ENCODE assay signal across 11 cellular contexts in the genomic region with DNA sequence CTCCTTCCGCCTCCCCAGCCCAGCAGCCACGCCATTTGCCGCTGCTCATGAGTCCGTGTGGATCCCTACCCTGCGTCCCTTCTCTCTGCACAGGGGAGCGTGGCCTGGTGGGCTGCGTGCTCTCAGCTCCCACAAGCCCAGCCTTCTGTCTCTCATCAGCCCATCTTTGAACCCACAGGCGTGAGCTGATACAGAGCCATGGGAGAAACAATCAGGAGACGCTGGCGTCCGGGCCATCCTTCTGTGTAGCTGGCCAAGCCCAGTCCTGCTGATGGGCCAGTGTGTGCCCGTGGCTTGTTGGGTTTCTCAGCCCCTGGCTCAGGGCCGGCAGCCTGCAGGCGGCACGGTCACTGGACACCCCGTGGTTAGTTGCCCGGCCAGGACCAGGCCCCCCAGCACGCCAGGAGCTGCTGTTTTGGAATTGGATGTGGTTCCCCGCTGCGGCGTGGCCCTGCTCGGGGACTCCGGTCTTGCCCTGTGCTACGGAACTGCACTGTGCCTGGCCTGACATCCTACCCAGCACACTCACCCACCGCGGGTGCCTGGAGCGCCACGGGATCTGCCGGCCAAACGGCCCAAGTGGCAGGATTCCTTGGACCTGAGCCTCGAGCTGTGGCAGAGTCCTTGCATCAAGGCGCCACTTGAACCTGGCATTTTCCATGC.
A peak's percentile ranks its signal among the peaks of the same experiment; 100 is the strongest.
DNase-seq lines count a peak whose midpoint lies in the region; ATAC-seq lines count a peak whose summit lies in the region.
"Had no signal": no experiment of that assay in that cellular context is flagged by ENCODE, and none has a peak within 500 bp of the region (broad histone marks: within the 10 kb centered on the region; RNA-seq: fewer than 3 reads in every experiment).

No MANE protein-coding gene starts in this region.

- WGBS in neuronal stem cell (ENCODE audit: extremely low coverage in 2 of 2, insufficient read length in 2 of 2, insufficient replicate concordance in 1 of 2), 2 donors, result no CpG with 5 or more reads among the region's 32 CpGs

- H2BK15ac ChIP-seq in neuronal stem cell (ENCODE audit: low read length), result peak overlapping the region; percentile 6

- intact Hi-C loops in Right ventricle myocardium superior (cut with DNase I), result no loop called here

- H3K27me3 ChIP-seq in neuronal stem cell (ENCODE audit: control insufficient read depth in 3 of 3, insufficient read depth in 3 of 3, low read depth in 1 of 3, low read length in 3 of 3), result peaks cover 0 to 13% (median 4%) of the 10 kb centered on the region in 3 experiments

- no peak overlapping the region for H4K8ac ChIP-seq in neuronal stem cell (ENCODE audit: low read depth, low read length)

- DNase-seq in D341Med (ENCODE audit: low spot score), result peak; percentile 37
- peak; percentile 19 for DNase-seq in OCI-M1 (lab: John Stamatoyannopoulos, UW)
- DNase-seq in Right ventricle myocardium superior, result peak; percentile 75
- no peak for DNase-seq in neuronal stem cell (ENCODE audit: low spot score)
- no peak for DNase-seq in activated CD4-positive, alpha-beta T cell treated with anti-CD3 and anti-CD28 coated beads for 48 hours
- DNase-seq in NCI-H524 (lab: John Stamatoyannopoulos, UW), result no peak
- no peak for DNase-seq in foreskin melanocyte
- DNase-seq: activated T-cell treated with anti-CD3 and anti-CD28 coated beads, Interleukin-2, amount 50 U/mL, for 24 hours; NCI-H2029 treated with DMSO at 0.1 percent for 48 hours; T-helper 1 cell had no signal

- H2AK5ac ChIP-seq in neuronal stem cell (ENCODE audit: low read depth, low read length), result peak overlapping the region; percentile 83

- H3K4me1 ChIP-seq in neuronal stem cell (ENCODE audit: control insufficient read depth in 2 of 2, insufficient read depth in 1 of 2, low read depth in 1 of 2, low read length in 2 of 2), result peaks cover 0 to 2% of the 10 kb centered on the region in 2 donors

- no peak overlapping the region for H2AFZ ChIP-seq in neuronal stem cell (ENCODE audit: low read length)

- H3K36me3 ChIP-seq in neuronal stem cell (replicated peaks in 1 of 2; ENCODE audit: control insufficient read depth in 2 of 2, insufficient read depth in 2 of 2, low read length in 2 of 2), result no peaks in the 10 kb centered on the region

- H3K9me3 ChIP-seq in neuronal stem cell (replicated peaks in 1 of 2; ENCODE audit: control insufficient read depth in 2 of 2, insufficient read depth in 1 of 2, low read depth in 1 of 2, low read length in 2 of 2), result peaks cover 3 to 7% of the 10 kb centered on the region in 2 donors

- H3K79me1 ChIP-seq in neuronal stem cell (ENCODE audit: low read depth, low read length), result peaks cover 3% of the 10 kb centered on the region

- no peak overlapping the region for H3K23ac ChIP-seq in neuronal stem cell (ENCODE audit: low read depth, low read length, poor library complexity)

- ATAC-seq in Right ventricle myocardium superior (ENCODE audit: poor library complexity) (peak; percentile 96), GM19324 (IDR thresholded peaks at IDR 0.05; ENCODE audit: low FRiP score, unreplicated experiment) (no peak)

- H3K14ac ChIP-seq in neuronal stem cell (ENCODE audit: low read length), result peak overlapping the region; percentile 22

- H2BK120ac ChIP-seq in neuronal stem cell (ENCODE audit: low read depth, low read length), result no peak overlapping the region

- H3K4me2 ChIP-seq in neuronal stem cell (ENCODE audit: insufficient read depth, low read length, poor library complexity, severe bottlenecking), result no peak overlapping the region

- peak overlapping the region; percentile 39 for H3K9ac ChIP-seq in neuronal stem cell (ENCODE audit: low read depth, low read length, poor library complexity)

- no peak overlapping the region for H3K27ac ChIP-seq in neuronal stem cell (replicated peaks; ENCODE audit: low read length)

- no peak overlapping the region for H2BK5ac ChIP-seq in neuronal stem cell (ENCODE audit: low read length)

- no peak overlapping the region for H3K4me3 ChIP-seq in neuronal stem cell (ENCODE audit: low read length in 2 of 2)

- peak overlapping the region; percentile 76 for H2BK12ac ChIP-seq in neuronal stem cell (ENCODE audit: low read length)

- H4K91ac ChIP-seq in neuronal stem cell (ENCODE audit: low read depth, low read length, poor library complexity), result no peak overlapping the region

- H3K18ac ChIP-seq in neuronal stem cell (ENCODE audit: low read length), result peak overlapping the region; percentile 82

- H3K4ac ChIP-seq in neuronal stem cell (ENCODE audit: low read length), result no peak overlapping the region

Comparison
In these comparisons a context has a peak if more than half of its experiments do, and no peak if none do; other contexts are left out.
1. DNase-seq: peak in D341Med (single experiment), OCI-M1 (single experiment) and Right ventricle myocardium superior (single experiment); none in neuronal stem cell (single experiment), activated CD4-positive, alpha-beta T cell treated with anti-CD3 and anti-CD28 coated beads for 48 hours (single experiment), NCI-H524 (0 of 2) and foreskin melanocyte (single experiment).